In genomic region chr1:6784560-6785317, GRCh38 we compare ENCODE assay signal across 8 cellular contexts. TPM values are rescaled to one million over a fixed set of nuclear protein-coding genes. Genes with fewer than 3 reads are reported as not detected.
DNase-seq lines count a peak whose midpoint lies in the region; ATAC-seq and TF ChIP-seq lines count a peak whose summit lies in the region.

No MANE protein-coding gene starts in this region.

- CTCF ChIA-PET in T-cell (lab: Charles Lee), result interaction anchor here in 1 of 2 donors (0.5 to 1.5 kb wide), 5 partner anchors 12 to 83 kb away, joined by 3 to 9 read pairs (median 4); partner anchors contain the start of gene DNAJC11

- TF ChIP-seq EP300 in transverse colon (IDR thresholded peaks at IDR 0.05; ENCODE audit: low read depth), result no peak

- peaks cover 10% of the 10 kb centered on the region for H3K79me2 ChIP-seq in trophoblast cell (ENCODE audit: control insufficient read depth, insufficient read depth, low read length, poor library complexity)

- peak; percentile 100 for DNase-seq in GM13977 (ENCODE audit: low spot score)
- DNase-seq in NCI-H146 (lab: John Stamatoyannopoulos, UW), result peak; percentile 99
- peak; percentile 73 to 100 (median 99) for DNase-seq in T-cell
- DNase-seq in amniotic epithelial cell (ENCODE audit: low read depth), result peak; percentile 100
- DNase-seq in heart left ventricle, result peak; percentile 99 to 100 (median 100)
- DNase-seq in trophoblast cell, result peak; percentile 100
- DNase-seq in transverse colon, result peak; percentile 100

- TF ChIP-seq CTCF in GM13977 (IDR thresholded peaks at IDR 0.05; ENCODE audit: extremely low read depth, insufficient read depth, missing control alignments), result no peak
- TF ChIP-seq CTCF in heart left ventricle (IDR thresholded peaks at IDR 0.05), result no peak
- no peak for TF ChIP-seq CTCF in transverse colon (IDR thresholded peaks at IDR 0.05)

- no peak overlapping the region for H4K12ac ChIP-seq in trophoblast cell (ENCODE audit: low read depth, low read length)

- no peak overlapping the region for H2BK12ac ChIP-seq in trophoblast cell (ENCODE audit: low read length)

- no peak overlapping the region for H3K23ac ChIP-seq in trophoblast cell (ENCODE audit: low read length)

- H2BK5ac ChIP-seq in trophoblast cell (ENCODE audit: low read depth, low read length, poor library complexity), result peak overlapping the region; percentile 94

- H3K27ac Mint-ChIP-seq in T-cell, result peak overlapping the region; percentile 82 to 87

- peak overlapping the region; percentile 29 to 96 (median 76) for H3K4me3 ChIP-seq in heart left ventricle
- H3K4me3 ChIP-seq in trophoblast cell (ENCODE audit: low read depth, low read length), result peak overlapping the region; percentile 92
- peak overlapping the region; percentile 75 to 99 (median 84) for H3K4me3 ChIP-seq in transverse colon

- H3K9me3 Mint-ChIP-seq in T-cell, result no peaks in the 10 kb centered on the region

- H3K36me3 Mint-ChIP-seq in T-cell, result peaks cover 12% of the 10 kb centered on the region

- peak overlapping the region; percentile 83 to 90 (median 84) for H3K4me3 Mint-ChIP-seq in T-cell

- peak overlapping the region; percentile 76 for H3K14ac ChIP-seq in trophoblast cell (ENCODE audit: low read length)

- peak overlapping the region; percentile 80 for H2AFZ ChIP-seq in trophoblast cell (ENCODE audit: insufficient read depth, low read length, poor library complexity)

- H3K27me3 ChIP-seq in heart left ventricle (no peaks in the 10 kb centered on the region), trophoblast cell (ENCODE audit: insufficient read depth, low read length) (peaks cover 2% of the 10 kb centered on the region), transverse colon (no peaks in the 10 kb centered on the region)

- intact Hi-C loops in heart left ventricle (cut with DNase I) (loop anchor here in 4 of 10 donors (1.0 to 10.0 kb wide), 7 partner anchors 42 to 420 kb away; partner anchors contain the start of genes DNAJC11 (in 1 of the 4) and PHF13 (in 1 of the 4)), transverse colon (cut with DNase I; ENCODE audit: low total_unique reads) (no loop called here)

- H2AK5ac ChIP-seq in trophoblast cell (ENCODE audit: low read length), result no peak overlapping the region

- no peaks in the 10 kb centered on the region for H3K27me3 Mint-ChIP-seq in T-cell

- peak; percentile 77 for ATAC-seq in HG02870 (IDR thresholded peaks at IDR 0.05; ENCODE audit: unreplicated experiment)
- ATAC-seq in T-cell (replicated peaks in 1 of 4), result peak; percentile 79 to 82 (median 81)
- peak; percentile 91 to 97 (median 96) for ATAC-seq in heart left ventricle

- H3K9ac ChIP-seq in trophoblast cell (ENCODE audit: low read length), result peak overlapping the region; percentile 75

- WGBS in heart left ventricle, 4 donors, result 0 to 1% (median 0%) methylated on average over 41 to 79 of the region's 79 CpGs
- WGBS in trophoblast cell (ENCODE audit: extremely low coverage, insufficient coverage, insufficient read length), result no CpG with 5 or more reads among the region's 79 CpGs
- WGBS in transverse colon (ENCODE audit: low coverage in 1 of 2), 2 donors, result 0% methylated on average over 61 of the region's 79 CpGs; no CpG with 5 or more reads in 1 of the 2 donors

- POLR2A ChIA-PET in T-cell (lab: Charles Lee), result interaction anchor here in 1 of 2 donors (0.6 kb wide), 3 partner anchors 38 to 391 kb away, joined by 3 to 4 read pairs (median 4); no protein-coding TSS in a partner anchor

- in situ Hi-C loops in GM13977 (cut with MboI; ENCODE audit: low pct_unique_long_range_greater_than_20kb, low sequenced_read_pairs, unreplicated experiment), result no loop called here
- in situ Hi-C loops in transverse colon (cut with MboI; ENCODE audit: low pct_ligation_motif_present in 1 of 4, low pct_unique_long_range_greater_than_20kb in 1 of 4, low sequenced_read_pairs in 3 of 4), result no loop called here

- H3K36me3 ChIP-seq in heart left ventricle, result peaks cover 0 to 3% (median 0%) of the 10 kb centered on the region in 9 donors
- H3K36me3 ChIP-seq in trophoblast cell (ENCODE audit: control insufficient read depth in 1 of 2, insufficient read depth in 2 of 2, low read length in 2 of 2), result no peaks in the 10 kb centered on the region
- H3K36me3 ChIP-seq in transverse colon, result no peaks in the 10 kb centered on the region

- peaks cover 39 to 43% (median 41%) of the 10 kb centered on the region in 3 donors for H3K4me1 Mint-ChIP-seq in T-cell

- peak overlapping the region; percentile 87 for H4K91ac ChIP-seq in trophoblast cell (ENCODE audit: low read depth, low read length)

- H3K4ac ChIP-seq in trophoblast cell (ENCODE audit: low read depth, low read length), result no peak overlapping the region

- H3K4me2 ChIP-seq in trophoblast cell (ENCODE audit: low read length), result peak overlapping the region; percentile 73

- peak overlapping the region; percentile 91 to 100 (median 99) for H3K27ac ChIP-seq in heart left ventricle
- H3K27ac ChIP-seq in trophoblast cell (ENCODE audit: low read depth, low read length), result peak overlapping the region; percentile 93
- peak overlapping the region; percentile 97 to 100 (median 98) for H3K27ac ChIP-seq in transverse colon

- peak overlapping the region; percentile 89 for H4K8ac ChIP-seq in trophoblast cell (ENCODE audit: low read depth, low read length)

- H2BK120ac ChIP-seq in trophoblast cell (ENCODE audit: insufficient read depth, low read length, poor library complexity), result peak overlapping the region; percentile 92

- TF ChIP-seq POLR2A in heart left ventricle (IDR thresholded peaks at IDR 0.05), result peak; percentile 22 to 66
- peak; percentile 96 for TF ChIP-seq POLR2A in transverse colon (IDR thresholded peaks at IDR 0.05)

- peaks cover 12% of the 10 kb centered on the region for H3K79me1 ChIP-seq in trophoblast cell (ENCODE audit: low read length)

- peaks cover 3 to 50% (median 34%) of the 10 kb centered on the region in 12 donors for H3K4me1 ChIP-seq in heart left ventricle
- H3K4me1 ChIP-seq in trophoblast cell (ENCODE audit: control insufficient read depth in 1 of 2, insufficient read depth in 2 of 2, low read length in 2 of 2), result peaks cover 5 to 6% of the 10 kb centered on the region in 2 experiments
- H3K4me1 ChIP-seq in transverse colon, result peaks cover 4 to 30% (median 21%) of the 10 kb centered on the region in 4 donors

- H3K9me3 ChIP-seq in heart left ventricle (no peaks in the 10 kb centered on the region), trophoblast cell (ENCODE audit: insufficient read depth, low read depth, low read length) (no peaks in the 10 kb centered on the region), transverse colon (no peaks in the 10 kb centered on the region)

- no peak overlapping the region for H3K18ac ChIP-seq in trophoblast cell (ENCODE audit: low read length)

RNA-seq across cellular contexts. Expression of gene CAMTA1, which starts 0.5 kb away (rescaled TPM):
- total RNA-seq in T-cell (10 to 100 TPM; 29.7 to 37.4 (median 34.6) TPM), heart left ventricle (100 to 1,000 TPM; 114 to 154 (median 136) TPM), transverse colon (100 to 1,000 TPM in 3 of 4 donors, 10 to 100 TPM in 1; 93.8 to 268 (median 130) TPM)
- 100 to 1,000 TPM; 191 to 303 TPM for polyA plus RNA-seq in heart left ventricle
- polyA plus RNA-seq in trophoblast cell (2013), result 185 and 191 TPM in 2 replicates

Comparison
In these comparisons a context has a peak if more than half of its experiments do, and no peak if none do; other contexts are left out.
1. Peak in every context shown above with its lines: DNase-seq, ATAC-seq, H3K4me3 ChIP-seq and H3K27ac ChIP-seq.